ENCODE assay signal across 24 cellular contexts in the genomic region with DNA sequence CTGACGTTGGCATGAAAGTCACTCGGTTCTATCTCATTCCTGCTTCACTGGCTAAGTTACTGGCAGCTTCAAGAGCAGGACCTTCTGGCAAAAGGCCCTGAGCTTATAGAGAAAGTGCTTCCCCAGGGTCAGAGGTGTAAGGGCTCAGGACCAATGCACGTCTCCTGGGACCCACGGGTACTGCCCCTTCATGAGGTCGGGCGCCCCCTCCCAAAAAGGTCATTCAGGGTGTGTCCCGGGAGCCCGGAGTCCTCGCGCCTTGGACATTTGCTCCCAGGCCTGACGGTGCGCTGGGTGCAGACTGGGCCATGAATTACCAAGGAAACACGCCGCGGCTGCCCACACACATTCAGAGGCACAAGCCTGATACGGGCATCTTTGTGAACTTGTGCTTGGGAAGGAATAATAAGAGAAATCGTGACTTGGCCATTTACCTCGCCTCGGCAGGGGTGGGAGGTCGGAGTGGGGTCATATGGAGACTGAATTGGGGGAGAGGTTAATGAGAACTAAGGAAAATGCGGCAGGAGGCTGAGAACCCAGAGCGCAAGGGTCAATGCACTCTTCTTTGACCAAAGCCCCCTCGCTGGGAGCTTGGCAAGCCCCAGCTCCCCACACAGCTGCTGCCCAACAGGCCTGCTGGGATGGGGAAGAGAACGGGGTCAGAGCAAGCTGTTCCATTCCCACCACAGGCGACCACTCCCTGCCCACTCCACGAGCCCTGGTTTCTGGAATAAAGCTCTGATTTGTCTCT. TPM values are rescaled to one million over a fixed set of nuclear protein-coding genes. Genes with fewer than 3 reads are reported as not detected.
DNase-seq lines count a peak whose midpoint lies in the region; ATAC-seq and TF ChIP-seq lines count a peak whose summit lies in the region.
"Had no signal": no experiment of that assay in that cellular context is flagged by ENCODE, and none has a peak within 500 bp of the region (broad histone marks: within the 10 kb centered on the region; RNA-seq: fewer than 3 reads in every experiment).

No MANE protein-coding gene starts in this region.

- ATAC-seq in HG02610 (IDR thresholded peaks at IDR 0.05; ENCODE audit: unreplicated experiment): no peak
- ATAC-seq in HG03354 (IDR thresholded peaks at IDR 0.05; ENCODE audit: poor library complexity, severe bottlenecking, unreplicated experiment): no peak
- ATAC-seq: activated CD4-positive, CD25-positive, alpha-beta regulatory T cell treated with anti-CD3 and anti-CD28 coated beads, Interleukin-2, amount 50 U/mL, for 24 hours; activated naive CD4-positive, alpha-beta T cell treated with anti-CD3 and anti-CD28 coated beads, Interleukin-2, amount 50 U/mL, for 72 hours had no signal

- DNase-seq in NCI-H1092 treated with DMSO at 0.1 percent for 48 hours (lab: John Stamatoyannopoulos, UW) (peak; percentile 40), NCI-H1092 (lab: John Stamatoyannopoulos, UW) (no peak), ecto neural progenitor cell (ENCODE audit: low spot score) (peak; percentile 64), osteoblast (ENCODE audit: insufficient read length, low spot score, missing footprints) (peak; percentile 60), type B pancreatic cell (ENCODE audit: extremely low spot score, unreplicated experiment) (peak; percentile 68), 8988T (no peak)
- DNase-seq: activated CD4-positive, alpha-beta memory T cell treated with anti-CD3 and anti-CD28 coated beads, Interleukin-2, amount 10 ng/mL, durations not matched to agents 7 days and 5 days; activated T-cell treated with anti-CD3 and anti-CD28 coated beads, Interleukin-2, amount 50 U/mL, for 1 hour; AML-193; DMS53; GF-D8; kidney; mammary epithelial cell; NCI-H2081 treated with DMSO at 0.1 percent for 48 hours; SHP77; sigmoid colon had no signal

- no peak overlapping the region for H3K27ac Mint-ChIP-seq in type B pancreatic cell
- H3K27ac Mint-ChIP-seq: activated CD4-positive, alpha-beta memory T cell treated with anti-CD3 and anti-CD28 coated beads, Interleukin-2, amount 10 ng/mL, durations not matched to agents 7 days and 5 days; activated naive CD4-positive, alpha-beta T cell treated with anti-CD3 and anti-CD28 coated beads, Interleukin-2, amount 50 U/mL, for 72 hours had no signal

- no peak for TF ChIP-seq CTCF in osteoblast (IDR thresholded peaks at IDR 0.05; ENCODE audit: extremely low read depth, low read depth, low read length)
- TF ChIP-seq CTCF in type B pancreatic cell (conservative IDR thresholded peaks at IDR 0.05): no peak

- peaks cover 8% of the 10 kb centered on the region for H3K4me1 Mint-ChIP-seq in type B pancreatic cell (ENCODE audit: unreplicated experiment)
- H3K4me1 Mint-ChIP-seq: activated CD4-positive, alpha-beta memory T cell treated with anti-CD3 and anti-CD28 coated beads, Interleukin-2, amount 10 ng/mL, durations not matched to agents 7 days and 5 days had no signal

- no peaks in the 10 kb centered on the region for H3K9me3 Mint-ChIP-seq in type B pancreatic cell
- H3K9me3 Mint-ChIP-seq: activated CD4-positive, alpha-beta memory T cell treated with anti-CD3 and anti-CD28 coated beads, Interleukin-2, amount 10 ng/mL, durations not matched to agents 7 days and 5 days; activated naive CD4-positive, alpha-beta T cell treated with anti-CD3 and anti-CD28 coated beads, Interleukin-2, amount 50 U/mL, for 72 hours had no signal

- H3K79me2 ChIP-seq in osteoblast (ENCODE audit: insufficient read depth, low read length): no peaks in the 10 kb centered on the region

- H3K36me3 ChIP-seq in osteoblast (ENCODE audit: insufficient read depth, low read length): no peaks in the 10 kb centered on the region
- H3K36me3 ChIP-seq: sigmoid colon, suprapubic skin had no signal

- H3K36me3 Mint-ChIP-seq in type B pancreatic cell: peaks cover 4% of the 10 kb centered on the region
- H3K36me3 Mint-ChIP-seq: activated naive CD4-positive, alpha-beta T cell treated with anti-CD3 and anti-CD28 coated beads, Interleukin-2, amount 50 U/mL, for 72 hours had no signal

- H3K4me1 ChIP-seq in osteoblast (ENCODE audit: insufficient read depth, low read length): no peaks in the 10 kb centered on the region
- H3K4me1 ChIP-seq: sigmoid colon, suprapubic skin had no signal

- no peak overlapping the region for H3K4me3 ChIP-seq in osteoblast (ENCODE audit: insufficient read depth, low read length)
- H3K4me3 ChIP-seq: sigmoid colon, suprapubic skin had no signal

- H3K27ac ChIP-seq in osteoblast (ENCODE audit: low read depth, low read length): no peak overlapping the region
- H3K27ac ChIP-seq: 22Rv1, HL-60, sigmoid colon, suprapubic skin had no signal

- H3K27me3 Mint-ChIP-seq in type B pancreatic cell: peaks cover 41% of the 10 kb centered on the region

- no peaks in the 10 kb centered on the region for H3K9me3 ChIP-seq in osteoblast (ENCODE audit: low read depth, low read length)
- H3K9me3 ChIP-seq: sigmoid colon, suprapubic skin had no signal

- no peak overlapping the region for H3K4me2 ChIP-seq in osteoblast (ENCODE audit: insufficient read depth, low read length)

- no peak overlapping the region for H3K4me3 Mint-ChIP-seq in type B pancreatic cell
- H3K4me3 Mint-ChIP-seq: activated CD4-positive, alpha-beta memory T cell treated with anti-CD3 and anti-CD28 coated beads, Interleukin-2, amount 10 ng/mL, durations not matched to agents 7 days and 5 days had no signal

- H3K27me3 ChIP-seq in osteoblast (ENCODE audit: insufficient read depth, low read length): peaks cover 56% of the 10 kb centered on the region

- no peaks in the 10 kb centered on the region for H4K20me1 ChIP-seq in osteoblast (ENCODE audit: insufficient read depth, low read length)

- H2AFZ ChIP-seq in osteoblast (ENCODE audit: low read length): no peak overlapping the region

RNA-seq across cellular contexts. Expression of a gene that starts 15.7 kb away (rescaled TPM):
- total RNA-seq in osteoblast (not detected in 2 replicates), type B pancreatic cell (ENCODE audit: low replicate concordance) (2.1 and 3.0 TPM in 2 replicates)
- total RNA-seq: activated CD4-positive, alpha-beta memory T cell treated with anti-CD3 and anti-CD28 coated beads, Interleukin-2, amount 10 ng/mL, durations not matched to agents 7 days and 5 days; activated naive CD4-positive, alpha-beta T cell treated with anti-CD3 and anti-CD28 coated beads, Interleukin-2, amount 50 U/mL, for 72 hours; fibroblast of lung had no signal

RNA-seq across cellular contexts. Expression of a gene that starts 33.0 kb away (rescaled TPM):
- not detected in 2 replicates for total RNA-seq in osteoblast
- 5.5 and 7.0 TPM in 2 replicates for total RNA-seq in type B pancreatic cell (ENCODE audit: low replicate concordance)
- total RNA-seq: activated CD4-positive, alpha-beta memory T cell treated with anti-CD3 and anti-CD28 coated beads, Interleukin-2, amount 10 ng/mL, durations not matched to agents 7 days and 5 days; activated naive CD4-positive, alpha-beta T cell treated with anti-CD3 and anti-CD28 coated beads, Interleukin-2, amount 50 U/mL, for 72 hours; fibroblast of lung; suprapubic skin had no signal

Comparison
In these comparisons a context has a peak if more than half of its experiments do, and no peak if none do; other contexts are left out.
1. DNase-seq: peak in NCI-H1092 treated with DMSO at 0.1 percent for 48 hours (single experiment), ecto neural progenitor cell (single experiment), osteoblast (single experiment) and type B pancreatic cell (single experiment); none in NCI-H1092 (single experiment) and 8988T (single experiment).